ENCODE assay signal across 13 cellular contexts in the genomic region with DNA sequence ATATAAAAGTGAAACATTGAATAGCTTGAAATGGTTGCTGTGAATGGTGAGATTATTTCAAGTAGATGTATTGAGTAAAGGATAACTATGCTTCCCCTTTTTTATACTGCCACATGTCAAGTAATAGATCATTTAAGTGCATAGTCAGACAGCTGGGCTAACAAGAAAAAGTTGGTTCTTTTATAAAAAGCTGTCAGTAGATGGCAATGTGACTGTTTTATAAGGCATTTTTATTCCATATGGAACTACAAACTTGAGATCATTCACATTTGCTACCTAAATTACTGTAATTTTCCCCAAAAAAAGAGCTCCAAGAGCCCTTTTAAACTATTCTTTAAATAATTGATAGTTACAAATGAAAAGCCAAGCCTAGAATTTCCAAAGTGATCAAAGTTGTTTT.
DNase-seq lines count a peak whose midpoint lies in the region; ATAC-seq, FAIRE-seq and TF ChIP-seq lines count a peak whose summit lies in the region.
"Had no signal": no experiment of that assay in that cellular context is flagged by ENCODE, and none has a peak within 500 bp of the region (broad histone marks: within the 10 kb centered on the region; RNA-seq: fewer than 3 reads in every experiment).

No MANE protein-coding gene starts in this region.

- H3K23ac ChIP-seq in H9 (ENCODE audit: insufficient read length, low read depth, low read length), result no peak overlapping the region

- no peak overlapping the region for H3K4me3 ChIP-seq in epithelial cell of proximal tubule (ENCODE audit: low read depth, low read length)

- no peaks in the 10 kb centered on the region for H3K27me3 Mint-ChIP-seq in H9 (ENCODE audit: low read depth)
- no peaks in the 10 kb centered on the region for H3K27me3 Mint-ChIP-seq in activated CD8-positive, alpha-beta T cell treated with anti-CD3 and anti-CD28 coated beads, Interleukin-2, amount 10 ng/mL, durations not matched to agents 7 days and 5 days (ENCODE audit: low read depth)
- H3K27me3 Mint-ChIP-seq in activated CD4-positive, alpha-beta memory T cell treated with anti-CD3 and anti-CD28 coated beads, Interleukin-2, amount 10 ng/mL, durations not matched to agents 7 days and 5 days, result no peaks in the 10 kb centered on the region
- H3K27me3 Mint-ChIP-seq: activated B cell treated with CpG ODN at 0.5 μM for 24 hours; CD4-positive, alpha-beta memory T cell had no signal

- H3K27ac ChIP-seq in H9 (ENCODE audit: insufficient read length, low read depth, low read length), result no peak overlapping the region

- no peaks in the 10 kb centered on the region for H3K9me3 Mint-ChIP-seq in H9
- no peaks in the 10 kb centered on the region for H3K9me3 Mint-ChIP-seq in activated CD8-positive, alpha-beta T cell treated with anti-CD3 and anti-CD28 coated beads, Interleukin-2, amount 10 ng/mL, durations not matched to agents 7 days and 5 days (ENCODE audit: insufficient read depth)
- H3K9me3 Mint-ChIP-seq in activated CD4-positive, alpha-beta memory T cell treated with anti-CD3 and anti-CD28 coated beads, Interleukin-2, amount 10 ng/mL, durations not matched to agents 7 days and 5 days, result no peaks in the 10 kb centered on the region
- H3K9me3 Mint-ChIP-seq: activated B cell treated with CpG ODN at 0.5 μM for 24 hours had no signal

- H3K27ac Mint-ChIP-seq in H9, result no peak overlapping the region
- H3K27ac Mint-ChIP-seq in activated CD8-positive, alpha-beta T cell treated with anti-CD3 and anti-CD28 coated beads, Interleukin-2, amount 10 ng/mL, durations not matched to agents 7 days and 5 days, result no peak overlapping the region
- H3K27ac Mint-ChIP-seq in activated CD4-positive, alpha-beta memory T cell treated with anti-CD3 and anti-CD28 coated beads, Interleukin-2, amount 10 ng/mL, durations not matched to agents 7 days and 5 days, result no peak overlapping the region
- H3K27ac Mint-ChIP-seq: activated B cell treated with CpG ODN at 0.5 μM for 24 hours; CD4-positive, alpha-beta memory T cell had no signal

- no peak overlapping the region for H3T11ph ChIP-seq in H9 (ENCODE audit: low read length)

- no peaks in the 10 kb centered on the region for H3K79me2 ChIP-seq in H9 (ENCODE audit: insufficient read depth, low read length)

- no peaks in the 10 kb centered on the region for H4K20me1 ChIP-seq in H9 (ENCODE audit: control insufficient read depth, insufficient read depth, insufficient read length)

- H2BK5ac ChIP-seq in H9 (ENCODE audit: insufficient read length, low read length), result no peak overlapping the region

- H3K36me3 Mint-ChIP-seq in H9 (ENCODE audit: insufficient read depth in 1 of 3, low read depth in 3 of 3), result peaks cover 0 to 9% (median 0%) of the 10 kb centered on the region in 3 experiments; a peak in 4 of 7 replicates
- H3K36me3 Mint-ChIP-seq in activated CD8-positive, alpha-beta T cell treated with anti-CD3 and anti-CD28 coated beads, Interleukin-2, amount 10 ng/mL, durations not matched to agents 7 days and 5 days (ENCODE audit: low read depth), result no peaks in the 10 kb centered on the region
- H3K36me3 Mint-ChIP-seq in activated CD4-positive, alpha-beta memory T cell treated with anti-CD3 and anti-CD28 coated beads, Interleukin-2, amount 10 ng/mL, durations not matched to agents 7 days and 5 days (ENCODE audit: low read depth), result no peaks in the 10 kb centered on the region
- H3K36me3 Mint-ChIP-seq: CD4-positive, alpha-beta memory T cell had no signal

- FAIRE-seq in A204.1 (lab: Jason Lieb, UNC), result peak; percentile 87

- no peak overlapping the region for H2BK15ac ChIP-seq in H9 (ENCODE audit: low read depth, low read length)

- H3K27me3 ChIP-seq in H9 (ENCODE audit: insufficient read depth, low read length), result no peaks in the 10 kb centered on the region

- no peak overlapping the region for H2BK120ac ChIP-seq in H9 (ENCODE audit: low read depth, low read length, poor library complexity, severe bottlenecking)

- no peak overlapping the region for H4K5ac ChIP-seq in H9 (ENCODE audit: insufficient read length, low read depth, low read length)

- POLR2A ChIA-PET in activated CD8-positive, alpha-beta T cell treated with anti-CD3 and anti-CD28 coated beads, Interleukin-2, amount 10 ng/mL, durations not matched to agents 7 days and 5 days (lab: Charles Lee), result no interaction called here
- POLR2A ChIA-PET in activated CD4-positive, alpha-beta memory T cell treated with anti-CD3 and anti-CD28 coated beads, Interleukin-2, amount 10 ng/mL, durations not matched to agents 7 days and 5 days (lab: Charles Lee), result no interaction called here

- no peak overlapping the region for H2BK12ac ChIP-seq in H9 (ENCODE audit: insufficient read length, low read depth, low read length)

- no peak overlapping the region for H4K8ac ChIP-seq in H9 (replicated peaks; ENCODE audit: insufficient read length, low read depth, low read length)

- CTCF ChIA-PET in activated CD8-positive, alpha-beta T cell treated with anti-CD3 and anti-CD28 coated beads, Interleukin-2, amount 10 ng/mL, durations not matched to agents 7 days and 5 days (lab: Charles Lee), result no interaction called here
- CTCF ChIA-PET in activated CD4-positive, alpha-beta memory T cell treated with anti-CD3 and anti-CD28 coated beads, Interleukin-2, amount 10 ng/mL, durations not matched to agents 7 days and 5 days (lab: Charles Lee), result no interaction called here

- H2BK20ac ChIP-seq in H9 (ENCODE audit: low read depth, low read length, poor library complexity, severe bottlenecking), result no peak overlapping the region

- no peak for DNase-seq in H9
- peak; percentile 71 for DNase-seq in NOMO-1 treated with DMSO at 0.1 percent for 48 hours (lab: John Stamatoyannopoulos, UW; ENCODE audit: unreplicated experiment)
- DNase-seq in epithelial cell of proximal tubule (ENCODE audit: low read depth), result no peak
- DNase-seq in stimulated activated CD4-positive, alpha-beta T cell treated with anti-CD3 and anti-CD28 coated beads, Interleukin-12 subunit alpha, Interleukin-12 subunit beta, amount 100 ng/mL, for 4 hours, result no peak
- DNase-seq in activated CD8-positive, alpha-beta T cell treated with anti-CD3 and anti-CD28 coated beads, Interleukin-2, amount 10 ng/mL, durations not matched to agents 7 days and 5 days, result no peak
- no peak for DNase-seq in activated CD4-positive, alpha-beta memory T cell treated with anti-CD3 and anti-CD28 coated beads, Interleukin-2, amount 10 ng/mL, durations not matched to agents 7 days and 5 days
- no peak for DNase-seq in SK-N-DZ (ENCODE audit: low spot score)
- DNase-seq: activated B cell treated with CpG ODN at 0.5 μM for 24 hours; activated effector memory CD4-positive, alpha-beta T cell treated with anti-CD3 and anti-CD28 coated beads, Interleukin-2, amount 50 U/mL, for 16 hours; CD4-positive, alpha-beta memory T cell; cerebellar nuclear complex; NCI-H526 had no signal

- no peak overlapping the region for H2AK5ac ChIP-seq in H9 (ENCODE audit: insufficient read length, low read length)

- H3K9ac ChIP-seq in H9 (ENCODE audit: extremely low read depth, insufficient read length, low read length), result no peak overlapping the region

- H3K79me1 ChIP-seq in H9 (ENCODE audit: insufficient read depth, low read depth, low read length, poor library complexity, severe bottlenecking), result no peaks in the 10 kb centered on the region

- no peaks in the 10 kb centered on the region for H3K23me2 ChIP-seq in H9 (ENCODE audit: insufficient read length, low read depth, low read length, poor library complexity, severe bottlenecking)

- no peak overlapping the region for H3K18ac ChIP-seq in H9 (ENCODE audit: insufficient read length, low read depth, low read length)

- no peak overlapping the region for H3K4ac ChIP-seq in H9 (ENCODE audit: low read depth, low read length)

- no peaks in the 10 kb centered on the region for H3K9me3 ChIP-seq in H9 (ENCODE audit: control insufficient read depth, low read depth, low read length)

- peaks cover 11 to 12% of the 10 kb centered on the region in 2 experiments for H3K4me1 Mint-ChIP-seq in H9
- no peaks in the 10 kb centered on the region for H3K4me1 Mint-ChIP-seq in activated CD8-positive, alpha-beta T cell treated with anti-CD3 and anti-CD28 coated beads, Interleukin-2, amount 10 ng/mL, durations not matched to agents 7 days and 5 days (ENCODE audit: low read depth)
- H3K4me1 Mint-ChIP-seq in activated CD4-positive, alpha-beta memory T cell treated with anti-CD3 and anti-CD28 coated beads, Interleukin-2, amount 10 ng/mL, durations not matched to agents 7 days and 5 days, result no peaks in the 10 kb centered on the region
- H3K4me1 Mint-ChIP-seq: activated B cell treated with CpG ODN at 0.5 μM for 24 hours; CD4-positive, alpha-beta memory T cell had no signal

- H3K4me2 ChIP-seq in H9 (ENCODE audit: insufficient read depth, insufficient read length, low read length), result no peak overlapping the region

- H3K56ac ChIP-seq in H9 (ENCODE audit: insufficient read length, low read depth, low read length), result no peak overlapping the region

- no peak overlapping the region for H3K4me3 Mint-ChIP-seq in H9
- no peak overlapping the region for H3K4me3 Mint-ChIP-seq in activated CD8-positive, alpha-beta T cell treated with anti-CD3 and anti-CD28 coated beads, Interleukin-2, amount 10 ng/mL, durations not matched to agents 7 days and 5 days
- no peak overlapping the region for H3K4me3 Mint-ChIP-seq in activated CD4-positive, alpha-beta memory T cell treated with anti-CD3 and anti-CD28 coated beads, Interleukin-2, amount 10 ng/mL, durations not matched to agents 7 days and 5 days
- H3K4me3 Mint-ChIP-seq: activated B cell treated with CpG ODN at 0.5 μM for 24 hours; CD4-positive, alpha-beta memory T cell had no signal

- H4K91ac ChIP-seq in H9 (ENCODE audit: insufficient read length, low read depth, low read length), result no peak overlapping the region

- no peak overlapping the region for H3K14ac ChIP-seq in H9 (ENCODE audit: insufficient read depth, low read length)

- H3K4me1 ChIP-seq in H9 (ENCODE audit: insufficient read depth, low read length), result peaks cover 3% of the 10 kb centered on the region; the same call in 1 of the 2 replicates

- no peak overlapping the region for H2AFZ ChIP-seq in H9 (ENCODE audit: low read length)

- TF ChIP-seq CTCF in H9 (conservative IDR thresholded peaks at IDR 0.05), result peak; percentile 37; the same call in 2 of the 3 replicates
- TF ChIP-seq CTCF in epithelial cell of proximal tubule (conservative IDR thresholded peaks at IDR 0.05; ENCODE audit: low read depth, low read length), result peak; percentile 46

- no peak for ATAC-seq in activated CD8-positive, alpha-beta T cell treated with anti-CD3 and anti-CD28 coated beads, Interleukin-2, amount 10 ng/mL, durations not matched to agents 7 days and 5 days
